In genomic region chr4:36719425-36719824, GRCh38 we compare ENCODE assay signal across 22 cellular contexts.
DNase-seq lines count a peak whose midpoint lies in the region; ATAC-seq and TF ChIP-seq lines count a peak whose summit lies in the region.
"Had no signal": no experiment of that assay in that cellular context is flagged by ENCODE, and none has a peak within 500 bp of the region (broad histone marks: within the 10 kb centered on the region; RNA-seq: fewer than 3 reads in every experiment).

No MANE protein-coding gene starts in this region.

- no peak overlapping the region for H3K4me2 ChIP-seq in GM23338
- H3K4me2 ChIP-seq: BLaER1 had no signal

- no peak overlapping the region for H3K27ac ChIP-seq in GM23338 (ENCODE audit: low read depth)
- H3K27ac ChIP-seq: BLaER1 had no signal

- H3K9me3 Mint-ChIP-seq in GM23338, result no peaks in the 10 kb centered on the region
- H3K9me3 Mint-ChIP-seq in WTC11, result peaks cover 17% of the 10 kb centered on the region
- no peaks in the 10 kb centered on the region for H3K9me3 Mint-ChIP-seq in activated CD8-positive, alpha-beta T cell treated with anti-CD3 and anti-CD28 coated beads, Interleukin-2, amount 10 ng/mL, durations not matched to agents 7 days and 5 days (ENCODE audit: insufficient read depth)
- H3K9me3 Mint-ChIP-seq: CD8-positive, alpha-beta memory T cell had no signal

- H3K27me3 Mint-ChIP-seq in GM23338 (ENCODE audit: insufficient read depth, low read depth, poor library complexity), result no peaks in the 10 kb centered on the region
- no peaks in the 10 kb centered on the region for H3K27me3 Mint-ChIP-seq in WTC11 (ENCODE audit: low read depth)
- H3K27me3 Mint-ChIP-seq in activated CD8-positive, alpha-beta T cell treated with anti-CD3 and anti-CD28 coated beads, Interleukin-2, amount 10 ng/mL, durations not matched to agents 7 days and 5 days (ENCODE audit: low read depth), result no peaks in the 10 kb centered on the region
- H3K27me3 Mint-ChIP-seq: CD4-positive, alpha-beta memory T cell; CD8-positive, alpha-beta memory T cell had no signal

- no peaks in the 10 kb centered on the region for H3K9me2 ChIP-seq in GM23338 (ENCODE audit: insufficient read depth)

- no peak for ATAC-seq in GM23338
- ATAC-seq in WTC11, result peak; percentile 60
- no peak for ATAC-seq in activated CD8-positive, alpha-beta T cell treated with anti-CD3 and anti-CD28 coated beads, Interleukin-2, amount 10 ng/mL, durations not matched to agents 7 days and 5 days
- no peak for ATAC-seq in GM21390 (IDR thresholded peaks at IDR 0.05; ENCODE audit: unreplicated experiment)

- no peaks in the 10 kb centered on the region for H3K4me1 ChIP-seq in GM23338 (ENCODE audit: insufficient read depth)
- H3K4me1 ChIP-seq: BE2C, BLaER1 had no signal

- no peak for TF ChIP-seq CTCF in GM23338 (conservative IDR thresholded peaks at IDR 0.05; ENCODE audit: low read depth in 2 of 2)
- TF ChIP-seq CTCF in WTC11 (IDR thresholded peaks at IDR 0.05), result no peak

- CTCF ChIA-PET in WTC11 (lab: Charles Lee), result no interaction called here
- CTCF ChIA-PET in activated CD8-positive, alpha-beta T cell treated with anti-CD3 and anti-CD28 coated beads, Interleukin-2, amount 10 ng/mL, durations not matched to agents 7 days and 5 days (lab: Charles Lee), result no interaction called here

- no peak overlapping the region for H3K4me3 ChIP-seq in GM23338
- H3K4me3 ChIP-seq: BLaER1 had no signal

- POLR2A ChIA-PET in WTC11 (lab: Charles Lee), result no interaction called here
- POLR2A ChIA-PET in activated CD8-positive, alpha-beta T cell treated with anti-CD3 and anti-CD28 coated beads, Interleukin-2, amount 10 ng/mL, durations not matched to agents 7 days and 5 days (lab: Charles Lee), result no interaction called here

- H3K79me2 ChIP-seq in GM23338 (replicated peaks; ENCODE audit: insufficient read depth), result no peaks in the 10 kb centered on the region

- H3K4me1 Mint-ChIP-seq in GM23338, result no peaks in the 10 kb centered on the region
- no peaks in the 10 kb centered on the region for H3K4me1 Mint-ChIP-seq in WTC11
- H3K4me1 Mint-ChIP-seq in activated CD8-positive, alpha-beta T cell treated with anti-CD3 and anti-CD28 coated beads, Interleukin-2, amount 10 ng/mL, durations not matched to agents 7 days and 5 days (ENCODE audit: low read depth), result no peaks in the 10 kb centered on the region
- H3K4me1 Mint-ChIP-seq: CD14-positive monocyte; CD4-positive, alpha-beta memory T cell; CD4-positive, CD25-positive, alpha-beta regulatory T cell; CD8-positive, alpha-beta memory T cell had no signal

- H3K36me3 Mint-ChIP-seq in GM23338 (ENCODE audit: low read depth) (no peaks in the 10 kb centered on the region), WTC11 (no peaks in the 10 kb centered on the region)
- H3K36me3 Mint-ChIP-seq in activated CD8-positive, alpha-beta T cell treated with anti-CD3 and anti-CD28 coated beads, Interleukin-2, amount 10 ng/mL, durations not matched to agents 7 days and 5 days (ENCODE audit: low read depth), result no peaks in the 10 kb centered on the region
- H3K36me3 Mint-ChIP-seq: CD14-positive monocyte; CD4-positive, alpha-beta memory T cell; CD4-positive, CD25-positive, alpha-beta regulatory T cell; CD8-positive, alpha-beta memory T cell had no signal

- H2AFZ ChIP-seq in GM23338, result no peak overlapping the region

- no peaks in the 10 kb centered on the region for H3K27me3 ChIP-seq in GM23338 (ENCODE audit: insufficient read depth)
- H3K27me3 ChIP-seq: BE2C, BLaER1 had no signal

- H3K27ac Mint-ChIP-seq in GM23338, result no peak overlapping the region
- H3K27ac Mint-ChIP-seq in WTC11, result no peak overlapping the region
- H3K27ac Mint-ChIP-seq in activated CD8-positive, alpha-beta T cell treated with anti-CD3 and anti-CD28 coated beads, Interleukin-2, amount 10 ng/mL, durations not matched to agents 7 days and 5 days, result no peak overlapping the region
- H3K27ac Mint-ChIP-seq: CD14-positive monocyte; CD4-positive, alpha-beta memory T cell; CD4-positive, CD25-positive, alpha-beta regulatory T cell; CD8-positive, alpha-beta memory T cell had no signal

- peak; percentile 4 for DNase-seq in GM23338 (ENCODE audit: low spot score)
- no peak for DNase-seq in WTC11 (ENCODE audit: low spot score)
- DNase-seq in activated CD8-positive, alpha-beta T cell treated with anti-CD3 and anti-CD28 coated beads, Interleukin-2, amount 10 ng/mL, durations not matched to agents 7 days and 5 days, result no peak
- no peak for DNase-seq in mucosa of gallbladder (ENCODE audit: low spot score)
- DNase-seq: 8988T; ACHN; BE2C; C1 segment of cervical spinal cord; CD4-positive, alpha-beta memory T cell; CD4-positive, CD25-positive, alpha-beta regulatory T cell; CD8-positive, alpha-beta memory T cell; COR-L47; DMS 273 treated with DMSO at 0.1 percent for 48 hours; DMS153; DMS53; DMS79; DND-41; EL; GF-D8 had no signal

- no peaks in the 10 kb centered on the region for H3K36me3 ChIP-seq in GM23338 (ENCODE audit: insufficient read depth)
- H3K36me3 ChIP-seq: BE2C, BLaER1 had no signal

- no peaks in the 10 kb centered on the region for H4K20me1 ChIP-seq in GM23338 (replicated peaks; ENCODE audit: insufficient read depth)
- H4K20me1 ChIP-seq: BLaER1 had no signal

- H3K4me3 Mint-ChIP-seq in GM23338 (no peak overlapping the region), WTC11 (no peak overlapping the region)
- H3K4me3 Mint-ChIP-seq in activated CD8-positive, alpha-beta T cell treated with anti-CD3 and anti-CD28 coated beads, Interleukin-2, amount 10 ng/mL, durations not matched to agents 7 days and 5 days, result no peak overlapping the region
- H3K4me3 Mint-ChIP-seq: CD14-positive monocyte; CD4-positive, alpha-beta memory T cell; CD4-positive, CD25-positive, alpha-beta regulatory T cell; CD8-positive, alpha-beta memory T cell had no signal

- no peaks in the 10 kb centered on the region for H3F3A ChIP-seq in GM23338 (replicated peaks; ENCODE audit: low read depth)

TF ChIP-seq in GM23338, 12 proteins besides CTCF, POLR2A, EP300 and RAD21 (continues in another document):
- TF ChIP-seq EZH2phosphoT487 (IDR thresholded peaks at IDR 0.05; ENCODE audit: unreplicated experiment), result no peak
- no peak for TF ChIP-seq STAT1 (IDR thresholded peaks at IDR 0.05; ENCODE audit: unreplicated experiment)

TF ChIP-seq in WTC11, 78 proteins besides CTCF, POLR2A, EP300 and RAD21:
- TF ChIP-seq GTF2I (CRISPR knock-in tag; conservative IDR thresholded peaks at IDR 0.05), result no peak
- no peak for TF ChIP-seq ZMAT4 (CRISPR knock-in tag; IDR thresholded peaks at IDR 0.05)
- no peak for TF ChIP-seq ARID4B (CRISPR knock-in tag; IDR thresholded peaks at IDR 0.05; ENCODE audit: borderline replicate concordance)
